1 cellular context compared by ENCODE assay signal in the genomic region with DNA sequence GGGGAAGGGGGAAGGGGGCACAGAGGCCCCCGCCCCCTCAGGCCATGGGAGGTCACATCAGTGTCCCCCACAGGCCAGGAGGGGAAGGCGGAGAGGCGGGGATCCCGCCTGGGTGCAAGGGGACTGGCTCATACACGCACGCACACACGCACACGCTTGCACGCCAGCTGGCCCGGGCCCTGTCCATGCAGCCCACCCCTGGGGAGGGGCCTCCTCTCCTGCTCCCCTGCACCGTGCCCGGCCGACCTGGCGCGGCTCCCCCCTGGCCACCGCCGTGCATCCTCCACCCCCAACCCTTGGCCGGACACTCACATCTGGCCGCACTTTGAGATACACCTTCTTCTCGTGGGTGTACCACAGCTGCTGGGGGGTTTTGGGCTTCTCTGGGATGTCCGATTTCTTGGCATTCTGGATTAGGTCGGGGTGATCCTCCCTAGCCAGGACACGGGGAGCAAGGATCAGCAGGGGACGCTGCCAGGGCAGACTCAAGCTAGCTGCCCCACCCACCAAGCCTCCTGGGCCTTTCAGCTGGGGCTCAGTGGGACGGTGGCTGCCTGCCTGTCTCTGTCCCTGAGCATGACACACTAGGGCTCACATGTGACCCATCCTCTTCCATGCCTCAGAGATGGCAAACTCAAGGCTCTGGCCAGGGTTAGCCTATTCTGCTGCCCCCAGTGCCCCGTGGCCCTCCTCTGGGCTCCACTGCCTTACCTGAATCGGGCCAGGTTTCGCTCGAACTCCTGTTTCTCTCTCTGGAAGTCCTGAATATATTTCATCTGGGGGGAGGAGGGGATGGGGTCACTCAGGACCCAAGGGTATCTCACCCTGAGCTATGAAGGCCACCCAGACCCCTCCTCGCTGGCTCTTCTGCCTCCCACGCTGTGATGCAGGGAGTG.
TF ChIP-seq lines count a peak whose summit lies in the region.

No MANE protein-coding gene starts in this region.

TF ChIP-seq in HepG2, 621 proteins besides CTCF, POLR2A, EP300 and RAD21:
- TF ChIP-seq NFYB (CRISPR knock-in tag; IDR thresholded peaks at IDR 0.05) (no peak), ZNF235 (CRISPR knock-in tag; IDR thresholded peaks at IDR 0.05; ENCODE audit: borderline replicate concordance) (no peak), SMAD3 (CRISPR knock-in tag; IDR thresholded peaks at IDR 0.05) (no peak), CREM (IDR thresholded peaks at IDR 0.05) (no peak), CREM (CRISPR knock-in tag; IDR thresholded peaks at IDR 0.05) (no peak), SIX1 (CRISPR knock-in tag; IDR thresholded peaks at IDR 0.05; ENCODE audit: borderline replicate concordance) (no peak), MAF1 (CRISPR knock-in tag; IDR thresholded peaks at IDR 0.05; ENCODE audit: borderline replicate concordance) (no peak), ZNF451 (CRISPR knock-in tag; IDR thresholded peaks at IDR 0.05) (no peak), AGO2 (optimal IDR thresholded peaks at IDR 0.05; ENCODE audit: low read depth, low read length) (peak; percentile 83), MXD4 (CRISPR knock-in tag; IDR thresholded peaks at IDR 0.05) (no peak), TSC22D2 (CRISPR knock-in tag; IDR thresholded peaks at IDR 0.05; ENCODE audit: borderline replicate concordance) (no peak), KDM6A (CRISPR knock-in tag; IDR thresholded peaks at IDR 0.05; ENCODE audit: low read depth) (no peak), HNRNPH1 (optimal IDR thresholded peaks at IDR 0.05; ENCODE audit: low read depth, low read length) (no peak), ZNF777 (CRISPR knock-in tag; IDR thresholded peaks at IDR 0.05) (no peak), HES4 (CRISPR knock-in tag; IDR thresholded peaks at IDR 0.05; ENCODE audit: borderline replicate concordance) (no peak), ZC3H13 (CRISPR knock-in tag; IDR thresholded peaks at IDR 0.05) (0 out of 2 replicates have a peak, but pooled peaks have one; percentile 22), ZBTB1 (CRISPR knock-in tag; IDR thresholded peaks at IDR 0.05; ENCODE audit: borderline replicate concordance) (no peak), ATF1 (CRISPR knock-in tag; IDR thresholded peaks at IDR 0.05) (no peak), ZNF567 (CRISPR knock-in tag; IDR thresholded peaks at IDR 0.05; ENCODE audit: borderline replicate concordance) (no peak), MIER3 (CRISPR knock-in tag; IDR thresholded peaks at IDR 0.05; ENCODE audit: borderline replicate concordance) (no peak), ATM (IDR thresholded peaks at IDR 0.05; ENCODE audit: borderline replicate concordance) (no peak), GTF2F1 (IDR thresholded peaks at IDR 0.05; ENCODE audit: low read length) (no peak), PCBP1 (IDR thresholded peaks at IDR 0.05; ENCODE audit: borderline replicate concordance, low read depth, low read length) (0 out of 2 replicates have a peak, but pooled peaks have one; percentile 27), TOPORS (CRISPR knock-in tag; IDR thresholded peaks at IDR 0.05) (no peak), RBFOX2 (IDR thresholded peaks at IDR 0.05; ENCODE audit: low read depth, low read length) (peak; percentile 64), POLR2G (IDR thresholded peaks at IDR 0.05; ENCODE audit: low read depth, low read length) (peak; percentile 38), JDP2 (CRISPR knock-in tag; IDR thresholded peaks at IDR 0.05; ENCODE audit: borderline replicate concordance) (no peak), ZNF331 (CRISPR knock-in tag; IDR thresholded peaks at IDR 0.05) (no peak)
- TF ChIP-seq, protein P1, sequence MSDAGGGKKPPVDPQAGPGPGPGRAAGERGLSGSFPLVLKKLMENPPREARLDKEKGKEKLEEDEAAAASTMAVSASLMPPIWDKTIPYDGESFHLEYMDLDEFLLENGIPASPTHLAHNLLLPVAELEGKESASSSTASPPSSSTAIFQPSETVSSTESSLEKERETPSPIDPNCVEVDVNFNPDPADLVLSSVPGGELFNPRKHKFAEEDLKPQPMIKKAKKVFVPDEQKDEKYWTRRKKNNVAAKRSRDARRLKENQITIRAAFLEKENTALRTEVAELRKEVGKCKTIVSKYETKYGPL (CRISPR knock-in tag; IDR thresholded peaks at IDR 0.05) = no peak
- TF ChIP-seq, protein P2, sequence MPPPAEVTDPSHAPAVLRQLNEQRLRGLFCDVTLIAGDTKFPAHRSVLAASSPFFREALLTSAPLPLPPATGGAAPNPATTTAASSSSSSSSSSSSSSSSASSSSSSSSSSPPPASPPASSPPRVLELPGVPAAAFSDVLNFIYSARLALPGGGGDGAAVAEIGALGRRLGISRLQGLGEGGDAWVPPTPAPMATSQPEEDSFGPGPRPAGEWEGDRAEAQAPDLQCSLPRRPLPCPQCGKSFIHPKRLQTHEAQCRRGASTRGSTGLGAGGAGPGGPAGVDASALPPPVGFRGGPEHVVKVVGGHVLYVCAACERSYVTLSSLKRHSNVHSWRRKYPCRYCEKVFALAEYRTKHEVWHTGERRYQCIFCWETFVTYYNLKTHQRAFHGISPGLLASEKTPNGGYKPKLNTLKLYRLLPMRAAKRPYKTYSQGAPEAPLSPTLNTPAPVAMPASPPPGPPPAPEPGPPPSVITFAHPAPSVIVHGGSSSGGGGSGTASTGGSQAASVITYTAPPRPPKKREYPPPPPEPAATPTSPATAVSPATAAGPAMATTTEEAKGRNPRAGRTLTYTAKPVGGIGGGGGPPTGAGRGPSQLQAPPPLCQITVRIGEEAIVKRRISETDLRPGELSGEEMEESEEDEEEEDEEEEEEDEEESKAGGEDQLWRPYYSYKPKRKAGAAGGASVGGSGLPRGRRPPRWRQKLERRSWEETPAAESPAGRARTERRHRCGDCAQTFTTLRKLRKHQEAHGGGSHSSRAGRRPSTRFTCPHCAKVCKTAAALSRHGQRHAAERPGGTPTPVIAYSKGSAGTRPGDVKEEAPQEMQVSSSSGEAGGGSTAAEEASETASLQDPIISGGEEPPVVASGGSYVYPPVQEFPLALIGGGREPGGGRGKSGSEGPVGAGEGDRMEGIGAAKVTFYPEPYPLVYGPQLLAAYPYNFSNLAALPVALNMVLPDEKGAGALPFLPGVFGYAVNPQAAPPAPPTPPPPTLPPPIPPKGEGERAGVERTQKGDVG (CRISPR knock-in tag; IDR thresholded peaks at IDR 0.05; ENCODE audit: borderline replicate concordance) = no peak
- TF ChIP-seq, protein P3, sequence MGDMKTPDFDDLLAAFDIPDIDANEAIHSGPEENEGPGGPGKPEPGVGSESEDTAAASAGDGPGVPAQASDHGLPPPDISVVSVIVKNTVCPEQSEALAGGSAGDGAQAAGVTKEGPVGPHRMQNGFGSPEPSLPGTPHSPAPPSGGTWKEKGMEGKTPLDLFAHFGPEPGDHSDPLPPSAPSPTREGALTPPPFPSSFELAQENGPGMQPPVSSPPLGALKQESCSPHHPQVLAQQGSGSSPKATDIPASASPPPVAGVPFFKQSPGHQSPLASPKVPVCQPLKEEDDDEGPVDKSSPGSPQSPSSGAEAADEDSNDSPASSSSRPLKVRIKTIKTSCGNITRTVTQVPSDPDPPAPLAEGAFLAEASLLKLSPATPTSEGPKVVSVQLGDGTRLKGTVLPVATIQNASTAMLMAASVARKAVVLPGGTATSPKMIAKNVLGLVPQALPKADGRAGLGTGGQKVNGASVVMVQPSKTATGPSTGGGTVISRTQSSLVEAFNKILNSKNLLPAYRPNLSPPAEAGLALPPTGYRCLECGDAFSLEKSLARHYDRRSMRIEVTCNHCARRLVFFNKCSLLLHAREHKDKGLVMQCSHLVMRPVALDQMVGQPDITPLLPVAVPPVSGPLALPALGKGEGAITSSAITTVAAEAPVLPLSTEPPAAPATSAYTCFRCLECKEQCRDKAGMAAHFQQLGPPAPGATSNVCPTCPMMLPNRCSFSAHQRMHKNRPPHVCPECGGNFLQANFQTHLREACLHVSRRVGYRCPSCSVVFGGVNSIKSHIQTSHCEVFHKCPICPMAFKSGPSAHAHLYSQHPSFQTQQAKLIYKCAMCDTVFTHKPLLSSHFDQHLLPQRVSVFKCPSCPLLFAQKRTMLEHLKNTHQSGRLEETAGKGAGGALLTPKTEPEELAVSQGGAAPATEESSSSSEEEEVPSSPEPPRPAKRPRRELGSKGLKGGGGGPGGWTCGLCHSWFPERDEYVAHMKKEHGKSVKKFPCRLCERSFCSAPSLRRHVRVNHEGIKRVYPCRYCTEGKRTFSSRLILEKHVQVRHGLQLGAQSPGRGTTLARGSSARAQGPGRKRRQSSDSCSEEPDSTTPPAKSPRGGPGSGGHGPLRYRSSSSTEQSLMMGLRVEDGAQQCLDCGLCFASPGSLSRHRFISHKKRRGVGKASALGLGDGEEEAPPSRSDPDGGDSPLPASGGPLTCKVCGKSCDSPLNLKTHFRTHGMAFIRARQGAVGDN (CRISPR knock-in tag; IDR thresholded peaks at IDR 0.05) = peak; percentile 14; the same call in 1 of the 2 replicates
- TF ChIP-seq, protein P4, sequence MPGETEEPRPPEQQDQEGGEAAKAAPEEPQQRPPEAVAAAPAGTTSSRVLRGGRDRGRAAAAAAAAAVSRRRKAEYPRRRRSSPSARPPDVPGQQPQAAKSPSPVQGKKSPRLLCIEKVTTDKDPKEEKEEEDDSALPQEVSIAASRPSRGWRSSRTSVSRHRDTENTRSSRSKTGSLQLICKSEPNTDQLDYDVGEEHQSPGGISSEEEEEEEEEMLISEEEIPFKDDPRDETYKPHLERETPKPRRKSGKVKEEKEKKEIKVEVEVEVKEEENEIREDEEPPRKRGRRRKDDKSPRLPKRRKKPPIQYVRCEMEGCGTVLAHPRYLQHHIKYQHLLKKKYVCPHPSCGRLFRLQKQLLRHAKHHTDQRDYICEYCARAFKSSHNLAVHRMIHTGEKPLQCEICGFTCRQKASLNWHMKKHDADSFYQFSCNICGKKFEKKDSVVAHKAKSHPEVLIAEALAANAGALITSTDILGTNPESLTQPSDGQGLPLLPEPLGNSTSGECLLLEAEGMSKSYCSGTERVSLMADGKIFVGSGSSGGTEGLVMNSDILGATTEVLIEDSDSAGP (CRISPR knock-in tag; IDR thresholded peaks at IDR 0.05; ENCODE audit: borderline replicate concordance) = no peak
